1 cellular context compared by ENCODE assay signal in the genomic region with DNA sequence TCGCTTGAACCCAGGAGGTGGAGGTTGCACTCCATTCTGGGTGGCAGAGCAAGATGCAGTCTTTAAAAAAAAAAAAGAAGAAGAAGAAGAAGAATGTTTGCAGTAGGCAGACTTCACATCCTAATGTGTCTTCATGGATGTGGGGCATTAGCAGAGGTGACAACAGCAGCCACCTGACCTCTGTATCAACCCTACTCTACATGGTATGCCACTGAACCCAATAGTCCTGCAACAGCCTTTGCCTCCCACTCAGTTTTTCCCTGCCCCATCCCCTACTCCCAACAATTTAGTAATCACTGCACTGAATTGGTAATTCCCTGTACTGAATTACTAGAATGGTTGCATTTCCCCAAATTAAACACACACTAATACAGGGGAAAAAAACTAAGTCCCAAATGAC.
TF ChIP-seq lines count a peak whose summit lies in the region.

No MANE protein-coding gene starts in this region.

TF ChIP-seq in K562, 482 proteins besides CTCF, POLR2A, EP300 and RAD21:
- TF ChIP-seq, protein P1, sequence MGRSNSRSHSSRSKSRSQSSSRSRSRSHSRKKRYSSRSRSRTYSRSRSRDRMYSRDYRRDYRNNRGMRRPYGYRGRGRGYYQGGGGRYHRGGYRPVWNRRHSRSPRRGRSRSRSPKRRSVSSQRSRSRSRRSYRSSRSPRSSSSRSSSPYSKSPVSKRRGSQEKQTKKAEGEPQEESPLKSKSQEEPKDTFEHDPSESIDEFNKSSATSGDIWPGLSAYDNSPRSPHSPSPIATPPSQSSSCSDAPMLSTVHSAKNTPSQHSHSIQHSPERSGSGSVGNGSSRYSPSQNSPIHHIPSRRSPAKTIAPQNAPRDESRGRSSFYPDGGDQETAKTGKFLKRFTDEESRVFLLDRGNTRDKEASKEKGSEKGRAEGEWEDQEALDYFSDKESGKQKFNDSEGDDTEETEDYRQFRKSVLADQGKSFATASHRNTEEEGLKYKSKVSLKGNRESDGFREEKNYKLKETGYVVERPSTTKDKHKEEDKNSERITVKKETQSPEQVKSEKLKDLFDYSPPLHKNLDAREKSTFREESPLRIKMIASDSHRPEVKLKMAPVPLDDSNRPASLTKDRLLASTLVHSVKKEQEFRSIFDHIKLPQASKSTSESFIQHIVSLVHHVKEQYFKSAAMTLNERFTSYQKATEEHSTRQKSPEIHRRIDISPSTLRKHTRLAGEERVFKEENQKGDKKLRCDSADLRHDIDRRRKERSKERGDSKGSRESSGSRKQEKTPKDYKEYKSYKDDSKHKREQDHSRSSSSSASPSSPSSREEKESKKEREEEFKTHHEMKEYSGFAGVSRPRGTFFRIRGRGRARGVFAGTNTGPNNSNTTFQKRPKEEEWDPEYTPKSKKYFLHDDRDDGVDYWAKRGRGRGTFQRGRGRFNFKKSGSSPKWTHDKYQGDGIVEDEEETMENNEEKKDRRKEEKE (IDR thresholded peaks at IDR 0.05; ENCODE audit: borderline replicate concordance in 1 of 2, control insufficient read depth in 1 of 2, low read depth in 2 of 2, low read length in 1 of 2) = no peak
TF ChIP-seq in K562: peak in this region for 0.
